Comparison of ENCODE assay signal across 1 cellular context in the genomic region with DNA sequence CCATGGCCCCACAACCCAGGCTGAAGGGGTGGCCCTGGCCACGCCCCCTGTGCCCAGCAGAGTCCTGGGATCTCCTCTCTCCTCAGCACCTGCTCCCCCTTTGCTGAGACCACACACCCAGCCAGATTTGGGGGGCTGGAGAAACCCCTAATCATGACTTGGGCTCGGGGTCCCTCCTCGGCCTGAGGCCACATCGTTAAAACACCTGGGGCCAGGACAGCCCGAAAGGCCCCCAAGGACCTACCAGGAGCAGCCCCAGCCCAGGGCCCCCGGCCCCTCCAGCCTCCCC.
TF ChIP-seq lines count a peak whose summit lies in the region.

No MANE protein-coding gene starts in this region.

TF ChIP-seq in H1, 55 proteins besides CTCF, POLR2A, EP300 and RAD21:
- TF ChIP-seq TCF12 (IDR thresholded peaks at IDR 0.05; ENCODE audit: low read depth, low read length) (no peak), SUZ12 (IDR thresholded peaks at IDR 0.05; ENCODE audit: low read length) (no peak), BACH1 (IDR thresholded peaks at IDR 0.05; ENCODE audit: low read length) (no peak), JUN (IDR thresholded peaks at IDR 0.05; ENCODE audit: low read depth, low read length) (no peak), PHF8 (conservative IDR thresholded peaks at IDR 0.05; ENCODE audit: low read depth, low read length) (no peak)
